Comparison of ENCODE assay signal across 20 cellular contexts in the genomic region with DNA sequence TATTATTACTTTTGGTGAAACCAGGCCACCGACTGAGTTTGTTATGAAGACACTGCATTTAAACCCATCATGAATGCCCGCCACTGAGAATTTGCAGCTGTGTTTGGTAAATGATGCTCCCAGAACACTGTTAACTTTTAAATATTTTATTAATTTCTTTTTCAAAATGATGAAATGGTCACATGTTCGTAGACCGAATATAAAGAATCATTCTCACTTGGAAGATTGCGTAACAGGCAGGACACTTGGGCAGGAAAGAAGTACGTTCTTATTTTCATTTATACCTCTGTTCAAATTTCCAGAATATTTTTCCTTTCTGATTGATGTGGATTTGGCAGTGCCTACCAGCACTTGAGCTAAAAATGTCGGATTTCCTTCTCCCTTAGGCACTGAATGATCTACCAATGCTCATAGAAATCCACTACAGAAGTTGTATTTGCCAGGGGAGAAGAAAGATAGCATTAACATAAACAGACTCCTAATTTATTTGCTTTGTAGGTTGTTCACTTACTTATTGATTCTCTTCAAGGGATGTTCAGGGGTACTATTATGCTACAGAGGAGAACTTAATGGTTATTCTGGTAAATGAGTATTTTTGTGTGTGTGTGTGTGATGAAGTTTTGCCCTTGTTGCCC. TPM values are rescaled to one million over a fixed set of nuclear protein-coding genes. Genes with fewer than 3 reads are reported as not detected.
DNase-seq lines count a peak whose midpoint lies in the region; ATAC-seq, FAIRE-seq and TF ChIP-seq lines count a peak whose summit lies in the region.
"Had no signal": no experiment of that assay in that cellular context is flagged by ENCODE, and none has a peak within 500 bp of the region (broad histone marks: within the 10 kb centered on the region; RNA-seq: fewer than 3 reads in every experiment).

No MANE protein-coding gene starts in this region.

- H3K9ac ChIP-seq in kidney (ENCODE audit: low read length in 2 of 2): no peak overlapping the region
- H3K9ac ChIP-seq: parathyroid adenoma had no signal

- intact Hi-C loops in activated CD4-positive, alpha-beta T cell treated with anti-CD3 and anti-CD28 coated beads, Interleukin-2, amount 10 ng/mL, durations not matched to agents 24 days and 14 days (cut with micrococcal nuclease): no loop called here
- intact Hi-C loops in kidney (cut with DNase I): no loop called here

- H3K27me3 ChIP-seq in CD4-positive, CD25-positive, alpha-beta regulatory T cell (ENCODE audit: control insufficient read depth, insufficient read depth, low read length): no peaks in the 10 kb centered on the region
- H3K27me3 ChIP-seq: hepatocyte, stomach had no signal

- H3K27me3 Mint-ChIP-seq in activated CD4-positive, alpha-beta T cell treated with anti-CD3 and anti-CD28 coated beads, Interleukin-2, amount 10 ng/mL, durations not matched to agents 24 days and 14 days: no peaks in the 10 kb centered on the region
- H3K27me3 Mint-ChIP-seq in CD4-positive, CD25-positive, alpha-beta regulatory T cell: no peaks in the 10 kb centered on the region
- H3K27me3 Mint-ChIP-seq in activated T-helper 17 cell treated with anti-CD3 and anti-CD28 coated beads, Interleukin-2, amount 50 U/mL, for 72 hours: no peaks in the 10 kb centered on the region
- no peaks in the 10 kb centered on the region for H3K27me3 Mint-ChIP-seq in WTC11 (ENCODE audit: low read depth)

- ATAC-seq in CD4-positive, CD25-positive, alpha-beta regulatory T cell (ENCODE audit: low read depth in 2 of 2): no peak
- ATAC-seq in activated T-helper 17 cell treated with anti-CD3 and anti-CD28 coated beads, Interleukin-2, amount 50 U/mL, for 72 hours (replicated peaks): no peak
- no peak for ATAC-seq in WTC11
- ATAC-seq: PC-3 had no signal

- no peak for DNase-seq in activated CD4-positive, alpha-beta T cell treated with anti-CD3 and anti-CD28 coated beads, Interleukin-2, amount 10 ng/mL, durations not matched to agents 24 days and 14 days
- no peak for DNase-seq in activated CD4-positive, alpha-beta T cell treated with anti-CD3 and anti-CD28 coated beads for 4 hours
- no peak for DNase-seq in CD4-positive, CD25-positive, alpha-beta regulatory T cell
- DNase-seq in kidney (no peak), DMS 273 (lab: John Stamatoyannopoulos, UW; ENCODE audit: unreplicated experiment) (no peak), COR-L47 (lab: John Stamatoyannopoulos, UW) (no peak), WTC11 (ENCODE audit: low spot score) (no peak)
- DNase-seq: activated CD4-positive, alpha-beta T cell treated with anti-CD3 and anti-CD28 coated beads, Interleukin-2, amount 50 U/mL, for 4 hours; activated gamma-delta T cell; effector CD8-positive, alpha-beta T cell; EL; PC-3; stomach had no signal

- no peak overlapping the region for H3K4me3 Mint-ChIP-seq in activated CD4-positive, alpha-beta T cell treated with anti-CD3 and anti-CD28 coated beads, Interleukin-2, amount 10 ng/mL, durations not matched to agents 24 days and 14 days
- H3K4me3 Mint-ChIP-seq in CD4-positive, CD25-positive, alpha-beta regulatory T cell: peak overlapping the region in 2 of 4 donors; percentile 44 to 54
- H3K4me3 Mint-ChIP-seq in activated T-helper 17 cell treated with anti-CD3 and anti-CD28 coated beads, Interleukin-2, amount 50 U/mL, for 72 hours: peak overlapping the region; percentile 63
- H3K4me3 Mint-ChIP-seq in WTC11: no peak overlapping the region

- peaks cover 3% of the 10 kb centered on the region for H3K9me3 Mint-ChIP-seq in activated CD4-positive, alpha-beta T cell treated with anti-CD3 and anti-CD28 coated beads, Interleukin-2, amount 10 ng/mL, durations not matched to agents 24 days and 14 days
- no peaks in the 10 kb centered on the region for H3K9me3 Mint-ChIP-seq in CD4-positive, CD25-positive, alpha-beta regulatory T cell
- no peaks in the 10 kb centered on the region for H3K9me3 Mint-ChIP-seq in activated T-helper 17 cell treated with anti-CD3 and anti-CD28 coated beads, Interleukin-2, amount 50 U/mL, for 72 hours
- no peaks in the 10 kb centered on the region for H3K9me3 Mint-ChIP-seq in WTC11

- H3K4me1 ChIP-seq in CD4-positive, CD25-positive, alpha-beta regulatory T cell (ENCODE audit: control insufficient read depth, insufficient read depth, low read length, poor library complexity, severe bottlenecking): peaks cover 85% of the 10 kb centered on the region
- peaks cover 15 to 26% of the 10 kb centered on the region in 2 donors for H3K4me1 ChIP-seq in kidney (ENCODE audit: control insufficient read depth in 1 of 2, insufficient read depth in 1 of 2, low read depth in 1 of 2, low read length in 2 of 2)
- H3K4me1 ChIP-seq: SJSA1 had no signal

- no peak overlapping the region for H3K4me3 ChIP-seq in CD4-positive, CD25-positive, alpha-beta regulatory T cell (ENCODE audit: low read depth, low read length)
- H3K4me3 ChIP-seq in kidney (ENCODE audit: low read length in 2 of 2): no peak overlapping the region
- H3K4me3 ChIP-seq: hepatocyte, SJSA1, smooth muscle cell, stomach had no signal

- CTCF ChIA-PET in WTC11 (lab: Charles Lee): interaction anchor here (1.4 kb wide), 1 partner anchor 49 kb away, joined by 3 read pairs; no protein-coding TSS in a partner anchor

- POLR2A ChIA-PET in WTC11 (lab: Charles Lee): no interaction called here

- peaks cover 7% of the 10 kb centered on the region for H3K36me3 ChIP-seq in CD4-positive, CD25-positive, alpha-beta regulatory T cell (ENCODE audit: control insufficient read depth, insufficient read depth, low read length)
- H3K36me3 ChIP-seq in kidney (ENCODE audit: control insufficient read depth in 1 of 2, insufficient read depth in 2 of 2, low read length in 2 of 2): no peaks in the 10 kb centered on the region
- H3K36me3 ChIP-seq: SJSA1, stomach had no signal

- FAIRE-seq in kidney (lab: Jason Lieb, UNC): no peak
- FAIRE-seq: urothelium cell line had no signal

- no peaks in the 10 kb centered on the region for H3K9me3 ChIP-seq in CD4-positive, CD25-positive, alpha-beta regulatory T cell (ENCODE audit: control insufficient read depth in 2 of 2, low read length in 2 of 2)
- H3K9me3 ChIP-seq in kidney (ENCODE audit: control insufficient read depth in 1 of 2, low read length in 2 of 2): no peaks in the 10 kb centered on the region
- H3K9me3 ChIP-seq: SJSA1, stomach had no signal

- H3K27ac ChIP-seq in CD4-positive, CD25-positive, alpha-beta regulatory T cell (ENCODE audit: insufficient read depth, low read length, poor library complexity, severe bottlenecking): peak overlapping the region; percentile 49
- H3K27ac ChIP-seq in kidney (ENCODE audit: low read depth in 2 of 2, low read length in 2 of 2): peak overlapping the region; percentile 1 to 18
- H3K27ac ChIP-seq: C4-2B, hepatocyte, parathyroid adenoma, SJSA1, stomach had no signal

- H3K27ac Mint-ChIP-seq in activated CD4-positive, alpha-beta T cell treated with anti-CD3 and anti-CD28 coated beads, Interleukin-2, amount 10 ng/mL, durations not matched to agents 24 days and 14 days: peak overlapping the region; percentile 78
- H3K27ac Mint-ChIP-seq in CD4-positive, CD25-positive, alpha-beta regulatory T cell: peak overlapping the region; percentile 29 to 88 (median 35)
- H3K27ac Mint-ChIP-seq in activated T-helper 17 cell treated with anti-CD3 and anti-CD28 coated beads, Interleukin-2, amount 50 U/mL, for 72 hours: peak overlapping the region; percentile 88
- H3K27ac Mint-ChIP-seq in WTC11: no peak overlapping the region

- H3K4me1 Mint-ChIP-seq in activated CD4-positive, alpha-beta T cell treated with anti-CD3 and anti-CD28 coated beads, Interleukin-2, amount 10 ng/mL, durations not matched to agents 24 days and 14 days: peaks cover 71% of the 10 kb centered on the region
- peaks cover 62 to 91% (median 84%) of the 10 kb centered on the region in 4 donors for H3K4me1 Mint-ChIP-seq in CD4-positive, CD25-positive, alpha-beta regulatory T cell
- H3K4me1 Mint-ChIP-seq in activated T-helper 17 cell treated with anti-CD3 and anti-CD28 coated beads, Interleukin-2, amount 50 U/mL, for 72 hours: peaks cover 72% of the 10 kb centered on the region
- H3K4me1 Mint-ChIP-seq in WTC11: peaks cover 14% of the 10 kb centered on the region

- TF ChIP-seq CTCF in kidney (IDR thresholded peaks at IDR 0.05; ENCODE audit: borderline replicate concordance, extremely low read depth, insufficient read depth) (no peak), WTC11 (IDR thresholded peaks at IDR 0.05) (no peak)

- peaks cover 34% of the 10 kb centered on the region for H3K36me3 Mint-ChIP-seq in activated CD4-positive, alpha-beta T cell treated with anti-CD3 and anti-CD28 coated beads, Interleukin-2, amount 10 ng/mL, durations not matched to agents 24 days and 14 days (ENCODE audit: low read depth)
- peaks cover 15% of the 10 kb centered on the region for H3K36me3 Mint-ChIP-seq in CD4-positive, CD25-positive, alpha-beta regulatory T cell
- peaks cover 33% of the 10 kb centered on the region for H3K36me3 Mint-ChIP-seq in activated T-helper 17 cell treated with anti-CD3 and anti-CD28 coated beads, Interleukin-2, amount 50 U/mL, for 72 hours (ENCODE audit: low read depth)
- no peaks in the 10 kb centered on the region for H3K36me3 Mint-ChIP-seq in WTC11

TF ChIP-seq in WTC11, 78 proteins besides CTCF, POLR2A, EP300 and RAD21 (continues in another document):
- TF ChIP-seq ATF3 (CRISPR knock-in tag; conservative IDR thresholded peaks at IDR 0.05) (no peak), TP53 (CRISPR knock-in tag; IDR thresholded peaks at IDR 0.05) (no peak), NR1H2 (CRISPR knock-in tag; IDR thresholded peaks at IDR 0.05) (no peak), ESRRA (CRISPR knock-in tag; IDR thresholded peaks at IDR 0.05; ENCODE audit: borderline replicate concordance) (no peak), TCF7 (CRISPR knock-in tag; IDR thresholded peaks at IDR 0.05; ENCODE audit: low read depth) (no peak)

RNA-seq across cellular contexts. Expression of gene CYFIP2, which starts 13.8 kb away (rescaled TPM):
- 180 and 193 TPM in 2 replicates for total RNA-seq in activated CD4-positive, alpha-beta T cell treated with anti-CD3 and anti-CD28 coated beads, Interleukin-2, amount 10 ng/mL, durations not matched to agents 24 days and 14 days
- total RNA-seq in CD4-positive, CD25-positive, alpha-beta regulatory T cell: 357 TPM
- polyA plus RNA-seq in CD4-positive, CD25-positive, alpha-beta regulatory T cell: 100 to 1,000 TPM; 332 to 383 (median 360) TPM
- total RNA-seq in activated T-helper 17 cell treated with anti-CD3 and anti-CD28 coated beads, Interleukin-2, amount 50 U/mL, for 72 hours: 100 to 1,000 TPM; 269 to 291 TPM
- total RNA-seq in kidney (128 TPM), WTC11 (2021) (95.3 to 102 TPM (median 101 TPM) in 3 replicates)
- 217 TPM for polyA plus RNA-seq in kidney (ENCODE audit: insufficient read depth, low read depth, low replicate concordance)
